8 cellular contexts compared by ENCODE assay signal in the genomic region with DNA sequence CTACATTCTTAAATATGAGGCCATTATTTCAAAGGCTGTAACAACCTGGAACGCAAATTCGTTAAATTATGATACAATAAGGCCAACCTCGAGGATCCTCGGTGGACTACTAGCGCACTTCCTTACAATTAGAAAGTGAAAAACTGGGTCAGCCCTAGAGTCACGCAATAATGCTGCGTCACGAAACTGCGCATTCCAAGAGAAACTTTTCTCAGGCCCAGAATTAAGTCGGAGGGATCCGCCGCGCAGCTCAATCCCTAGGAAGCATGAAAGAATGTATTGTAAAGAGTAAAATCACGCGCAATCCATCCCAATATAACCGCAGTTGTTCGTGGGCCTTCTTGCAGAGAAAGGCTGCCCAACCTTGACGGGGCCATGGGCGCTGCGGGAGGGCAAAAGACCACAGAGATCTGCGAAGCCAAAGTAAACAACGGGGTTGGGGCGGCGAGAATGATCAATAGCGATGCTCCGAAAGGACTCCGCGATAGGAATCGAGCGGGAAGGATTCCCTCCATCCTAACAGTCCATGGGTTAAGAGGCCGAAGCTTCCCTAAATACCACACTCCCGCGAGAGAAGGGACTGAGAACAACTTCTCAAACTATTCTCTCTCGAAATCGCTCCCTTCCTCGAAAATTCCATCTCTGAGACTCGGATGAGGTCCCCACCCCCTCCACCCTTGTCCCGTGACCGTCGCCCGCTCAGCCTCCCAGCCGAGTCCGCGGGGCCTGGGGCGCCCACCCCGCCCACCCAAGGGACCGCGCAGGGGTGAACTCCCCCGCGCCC. TPM values are rescaled to one million over a fixed set of nuclear protein-coding genes. Genes with fewer than 3 reads are reported as not detected.
DNase-seq lines count a peak whose midpoint lies in the region; ATAC-seq and TF ChIP-seq lines count a peak whose summit lies in the region.

No MANE protein-coding gene starts in this region.

- POLR2A ChIA-PET in activated B cell treated with CpG ODN at 0.5 μM for 24 hours (lab: Charles Lee), result interaction anchor here (1.3 kb wide), 1 partner anchor 655 kb away, joined by 8 read pairs; the partner anchor contains the start of gene EXOSC8

- peaks cover 4% of the 10 kb centered on the region for H3K36me3 Mint-ChIP-seq in activated B cell treated with CpG ODN at 0.5 μM for 24 hours (ENCODE audit: low read depth)

- H2AFZ ChIP-seq in KMS-11 (ENCODE audit: low read depth), result peak overlapping the region; percentile 96

- H3K4me1 ChIP-seq in KMS-11 (ENCODE audit: low read depth, poor library complexity, severe bottlenecking), result peaks cover 6% of the 10 kb centered on the region
- no peaks in the 10 kb centered on the region for H3K4me1 ChIP-seq in colonic mucosa

- H3K36me3 ChIP-seq in KMS-11 (ENCODE audit: insufficient read depth) (no peaks in the 10 kb centered on the region), colonic mucosa (no peaks in the 10 kb centered on the region)

- H3K79me2 ChIP-seq in KMS-11 (ENCODE audit: insufficient read depth, low read depth), result 0 out of 2 replicates have a peak, but pooled peaks cover 6% of the 10 kb centered on the region

- peak overlapping the region; percentile 57 for H3K4me2 ChIP-seq in KMS-11

- DNase-seq in activated B cell treated with CpG ODN at 0.5 μM for 24 hours (peak; percentile 26), colonic mucosa (peak; percentile 51), kidney glomerular epithelial cell (lab: John Stamatoyannopoulos, UW) (peak; percentile 72), smooth muscle cell of the brain vasculature (ENCODE audit: low read depth, low spot score) (peak; percentile 51)
- no peak for DNase-seq in NK-92 treated with Interleukin-12 subunit alpha and Interleukin-12 subunit beta, amount 100 ng/mL, for 24 hours (lab: John Stamatoyannopoulos, UW)

- H3K27me3 ChIP-seq in KMS-11 (ENCODE audit: insufficient read depth, low read depth), result no peaks in the 10 kb centered on the region
- H3K27me3 ChIP-seq in colonic mucosa, result no peaks in the 10 kb centered on the region

- peak; percentile 26 for ATAC-seq in activated B cell treated with CpG ODN at 0.5 μM for 24 hours (ENCODE audit: low read depth)
- no peak for ATAC-seq in HG03565 (IDR thresholded peaks at IDR 0.05; ENCODE audit: unreplicated experiment)

- H3K4me3 ChIP-seq in GM12875 (ENCODE audit: low read depth, low read length) (peak overlapping the region; percentile 68), KMS-11 (IDR thresholded peaks at IDR 0.05; ENCODE audit: insufficient read depth, low read depth, low read length) (no peak overlapping the region), colonic mucosa (peak overlapping the region; percentile 57)

- H3K9me3 ChIP-seq in colonic mucosa, result no peaks in the 10 kb centered on the region

- H3K4me3 Mint-ChIP-seq in activated B cell treated with CpG ODN at 0.5 μM for 24 hours, result peak overlapping the region; percentile 92

- H3K27ac ChIP-seq in KMS-11 (peak overlapping the region; percentile 63), colonic mucosa (peak overlapping the region; percentile 88)

- peaks cover 10% of the 10 kb centered on the region for H3K27me3 Mint-ChIP-seq in activated B cell treated with CpG ODN at 0.5 μM for 24 hours

- peak overlapping the region; percentile 91; the same call in 1 of the 2 replicates for H3K9ac ChIP-seq in KMS-11
- H3K9ac ChIP-seq in colonic mucosa (ENCODE audit: low read depth in 2 of 2, low read length in 2 of 2), result peak overlapping the region; percentile 75 to 81

- intact Hi-C loops in activated B cell treated with CpG ODN at 0.5 μM for 24 hours (cut with micrococcal nuclease), result loop anchor here (1.0 to 5.0 kb wide), 8 partner anchors 48 to 714 kb away; partner anchors contain the start of genes ALG5, CCDC169, RFXAP and SUPT20H
- intact Hi-C loops in colonic mucosa (cut with DNase I), result no loop called here

- peaks cover 26% of the 10 kb centered on the region for H3K4me1 Mint-ChIP-seq in activated B cell treated with CpG ODN at 0.5 μM for 24 hours

- CTCF ChIA-PET in activated B cell treated with CpG ODN at 0.5 μM for 24 hours (lab: Charles Lee), result interaction anchor here (0.7 to 2.2 kb wide), 2 partner anchors 50 to 390 kb away, joined by 3 to 22 read pairs; no protein-coding TSS in a partner anchor

- H4K20me1 ChIP-seq in KMS-11 (ENCODE audit: insufficient read depth), result no peaks in the 10 kb centered on the region

- peak overlapping the region; percentile 90 for H3K27ac Mint-ChIP-seq in activated B cell treated with CpG ODN at 0.5 μM for 24 hours

- TF ChIP-seq CTCF in GM12875 (IDR thresholded peaks at IDR 0.05; ENCODE audit: borderline replicate concordance, insufficient read depth, low read depth, low read length) (no peak), KMS-11 (conservative IDR thresholded peaks at IDR 0.05; ENCODE audit: low read depth, low read length) (no peak), activated B cell treated with CpG ODN at 0.5 μM for 24 hours (IDR thresholded peaks at IDR 0.05) (no peak), colonic mucosa (IDR thresholded peaks at IDR 0.05) (no peak)

- H3K9me3 Mint-ChIP-seq in activated B cell treated with CpG ODN at 0.5 μM for 24 hours, result no peaks in the 10 kb centered on the region

RNA-seq across cellular contexts. Expression of gene SPART, which starts 0.6 kb away (rescaled TPM):
- total RNA-seq in activated B cell treated with CpG ODN at 0.5 μM for 24 hours (17.2 and 19.8 TPM in 2 replicates), colonic mucosa (10 to 100 TPM in 1 of 2 donors, 1 to 10 TPM in 1; 5.0 to 11.4 TPM)

RNA-seq across cellular contexts. Expression of gene CCDC169, which starts 48.0 kb away (rescaled TPM):
- total RNA-seq in activated B cell treated with CpG ODN at 0.5 μM for 24 hours, result 0.18 TPM in 1 of 2 replicates, not detected in the other
- total RNA-seq in colonic mucosa, result 1 to 10 TPM in 1 of 2 donors, under 1 TPM in 1; 0.25 to 1.3 TPM
